Comparison of ENCODE assay signal across 22 cellular contexts in the genomic region with DNA sequence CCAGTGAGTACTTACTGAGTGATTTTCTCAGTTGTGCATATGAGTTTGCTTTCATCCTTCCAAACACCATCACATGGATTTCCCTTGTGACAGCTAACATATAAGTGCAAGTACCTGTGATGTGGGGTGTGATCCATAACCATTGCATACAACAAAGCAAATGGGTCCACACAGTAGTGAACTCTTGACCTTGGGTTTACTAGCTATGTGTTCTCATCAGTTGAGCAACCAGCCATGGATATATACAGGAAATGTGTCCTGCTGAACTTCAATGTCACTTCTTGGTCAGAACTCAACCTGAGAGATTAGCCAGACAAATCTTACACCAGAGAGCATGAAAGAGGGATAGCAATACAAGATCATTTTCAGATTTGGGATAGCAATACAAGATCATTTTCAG.
DNase-seq lines count a peak whose midpoint lies in the region; ATAC-seq and TF ChIP-seq lines count a peak whose summit lies in the region.
"Had no signal": no experiment of that assay in that cellular context is flagged by ENCODE, and none has a peak within 500 bp of the region (broad histone marks: within the 10 kb centered on the region; RNA-seq: fewer than 3 reads in every experiment).

No MANE protein-coding gene starts in this region.

- H3K79me2 ChIP-seq in SK-N-SH (ENCODE audit: insufficient read depth) = no peaks in the 10 kb centered on the region

- H3F3A ChIP-seq in SK-N-SH (replicated peaks; ENCODE audit: insufficient read depth) = no peaks in the 10 kb centered on the region

- CTCF ChIA-PET in SK-N-SH (lab: Yijun Ruan, JAX) = no interaction called here
- CTCF ChIA-PET in activated CD8-positive, alpha-beta T cell treated with anti-CD3 and anti-CD28 coated beads for 36 hours (lab: Charles Lee) = no interaction called here

- intact Hi-C loops in activated CD8-positive, alpha-beta T cell treated with anti-CD3 and anti-CD28 coated beads for 36 hours (cut with micrococcal nuclease) = no loop called here

- no peaks in the 10 kb centered on the region for H3K27me3 Mint-ChIP-seq in activated CD8-positive, alpha-beta T cell treated with anti-CD3 and anti-CD28 coated beads for 36 hours
- H3K27me3 Mint-ChIP-seq: B cell had no signal

- no peaks in the 10 kb centered on the region for H3K27me3 ChIP-seq in SK-N-SH (ENCODE audit: insufficient read depth)
- H3K27me3 ChIP-seq in adipocyte (replicated peaks; ENCODE audit: control insufficient read depth, insufficient read depth, low read length) = no peaks in the 10 kb centered on the region
- H3K27me3 ChIP-seq: MG63 had no signal

- no peak for TF ChIP-seq RAD21 in SK-N-SH (IDR thresholded peaks at IDR 0.05; ENCODE audit: low read length)

- ATAC-seq in SK-N-SH treated with all-trans-retinoic acid at 6 μM for 48 hours (peak; percentile 28; the same call in 1 of the 3 replicates), GM18511 (IDR thresholded peaks at IDR 0.05; ENCODE audit: unreplicated experiment) (no peak)
- no peak for ATAC-seq in activated CD8-positive, alpha-beta T cell treated with anti-CD3 and anti-CD28 coated beads for 36 hours
- ATAC-seq: Panc1 had no signal

- H4K20me1 ChIP-seq in SK-N-SH (ENCODE audit: insufficient read depth) = no peaks in the 10 kb centered on the region

- no peak overlapping the region for H3K4me2 ChIP-seq in SK-N-SH

- no peaks in the 10 kb centered on the region for H3K4me1 Mint-ChIP-seq in activated CD8-positive, alpha-beta T cell treated with anti-CD3 and anti-CD28 coated beads for 36 hours (ENCODE audit: low read depth)
- H3K4me1 Mint-ChIP-seq: B cell; CD8-positive, alpha-beta memory T cell; H9 had no signal

- H3K4me3 ChIP-seq in SK-N-SH (ENCODE audit: low read depth in 2 of 2, low read length in 1 of 2) = no peak overlapping the region
- H3K4me3 ChIP-seq in adipocyte (ENCODE audit: low read length) = no peak overlapping the region
- H3K4me3 ChIP-seq: GM23248, MG63 had no signal

- H3K27ac ChIP-seq in SK-N-SH (ENCODE audit: low read depth in 2 of 2, low read length in 1 of 2) = no peak overlapping the region
- H3K27ac ChIP-seq: 22Rv1, C4-2B, GM23248, RWPE1 had no signal

- POLR2A ChIA-PET in SK-N-SH (lab: Yijun Ruan, JAX) = no interaction called here
- POLR2A ChIA-PET in activated CD8-positive, alpha-beta T cell treated with anti-CD3 and anti-CD28 coated beads for 36 hours (lab: Charles Lee) = no interaction called here

- TF ChIP-seq CTCF in SK-N-SH (IDR thresholded peaks at IDR 0.05) = no peak
- no peak for TF ChIP-seq CTCF in activated CD8-positive, alpha-beta T cell treated with anti-CD3 and anti-CD28 coated beads for 36 hours (IDR thresholded peaks at IDR 0.05)

- no peak overlapping the region for H3K27ac Mint-ChIP-seq in activated CD8-positive, alpha-beta T cell treated with anti-CD3 and anti-CD28 coated beads for 36 hours
- H3K27ac Mint-ChIP-seq: B cell; CD8-positive, alpha-beta memory T cell; H9 had no signal

- H3K36me3 ChIP-seq in SK-N-SH (replicated peaks in 1 of 2; ENCODE audit: control insufficient read depth in 1 of 2, insufficient read depth in 2 of 2, low read length in 1 of 2) (no peaks in the 10 kb centered on the region), adipocyte (ENCODE audit: control insufficient read depth, insufficient read depth, low read length, severe bottlenecking) (no peaks in the 10 kb centered on the region)
- H3K36me3 ChIP-seq: MG63 had no signal

- no peak overlapping the region for H2AFZ ChIP-seq in SK-N-SH (ENCODE audit: low read depth)
- H2AFZ ChIP-seq: GM23248 had no signal

- H3K9me2 ChIP-seq in SK-N-SH = no peaks in the 10 kb centered on the region; the same call in 1 of the 2 replicates

- H3K4me1 ChIP-seq in SK-N-SH (ENCODE audit: control insufficient read depth in 1 of 2, insufficient read depth in 2 of 2, low read depth in 1 of 2, low read length in 1 of 2) = no peaks in the 10 kb centered on the region
- peaks cover 16% of the 10 kb centered on the region for H3K4me1 ChIP-seq in adipocyte (ENCODE audit: control insufficient read depth, insufficient read depth, low read length)

- no peak for TF ChIP-seq EP300 in SK-N-SH (IDR thresholded peaks at IDR 0.05; ENCODE audit: borderline replicate concordance in 1 of 2, low read depth in 1 of 2, low read length in 1 of 2)

- DNase-seq in SK-N-SH (no peak), adipocyte (ENCODE audit: low read depth) (peak; percentile 37), iris pigment epithelial cell (ENCODE audit: low read depth) (peak; percentile 53), DMS153 treated with DMSO at 0.1 percent for 48 hours (lab: John Stamatoyannopoulos, UW; ENCODE audit: unreplicated experiment) (no peak), HUDEP-2 (lab: John Stamatoyannopoulos, UW; ENCODE audit: unreplicated experiment in 76 of 76) (no peak)
- DNase-seq in activated CD8-positive, alpha-beta T cell treated with anti-CD3 and anti-CD28 coated beads for 36 hours = no peak
- DNase-seq: CD8-positive, alpha-beta memory T cell; DMS153; GM23248; H9; KBM-7; MG63; NCI-H2029 treated with DMSO at 0.1 percent for 48 hours; NCI-H526 treated with DMSO at 0.1 percent for 48 hours; SHP77 had no signal

- no peak overlapping the region for H3K4me3 Mint-ChIP-seq in activated CD8-positive, alpha-beta T cell treated with anti-CD3 and anti-CD28 coated beads for 36 hours
- H3K4me3 Mint-ChIP-seq: B cell; CD8-positive, alpha-beta memory T cell; H9 had no signal

- no peaks in the 10 kb centered on the region for H3K36me3 Mint-ChIP-seq in activated CD8-positive, alpha-beta T cell treated with anti-CD3 and anti-CD28 coated beads for 36 hours (ENCODE audit: low read depth)

- no peak overlapping the region for H3K9ac ChIP-seq in SK-N-SH
- H3K9ac ChIP-seq in adipocyte (ENCODE audit: low read length) = no peak overlapping the region
- H3K9ac ChIP-seq: GM23248 had no signal

- H3K9me3 Mint-ChIP-seq in activated CD8-positive, alpha-beta T cell treated with anti-CD3 and anti-CD28 coated beads for 36 hours = peaks cover 1% of the 10 kb centered on the region
- H3K9me3 Mint-ChIP-seq: H9 had no signal

- H3K9me3 ChIP-seq in SK-N-SH = no peaks in the 10 kb centered on the region
- H3K9me3 ChIP-seq in adipocyte (ENCODE audit: control insufficient read depth, low read length) = peaks cover 9% of the 10 kb centered on the region

TF ChIP-seq in SK-N-SH treated with all-trans-retinoic acid at 6 μM for 48 hours, 23 proteins besides CTCF, POLR2A, EP300 and RAD21 (continues in another document):
- no peak for TF ChIP-seq OSR1 (CRISPR knock-in tag; IDR thresholded peaks at IDR 0.05)
- TF ChIP-seq PATZ1 (CRISPR knock-in tag; IDR thresholded peaks at IDR 0.05; ENCODE audit: borderline replicate concordance) = no peak
- no peak for TF ChIP-seq ZNF70 (CRISPR knock-in tag; IDR thresholded peaks at IDR 0.05)
- no peak for TF ChIP-seq GLIS3 (CRISPR knock-in tag; IDR thresholded peaks at IDR 0.05)
- no peak for TF ChIP-seq ISL1 (CRISPR knock-in tag; IDR thresholded peaks at IDR 0.05)
- no peak for TF ChIP-seq SNAI2 (CRISPR knock-in tag; IDR thresholded peaks at IDR 0.05)
- no peak for TF ChIP-seq ESRRG (CRISPR knock-in tag; IDR thresholded peaks at IDR 0.05)
- no peak for TF ChIP-seq PPARA (CRISPR knock-in tag; IDR thresholded peaks at IDR 0.05; ENCODE audit: borderline replicate concordance)

TF ChIP-seq in SK-N-SH, 30 proteins besides CTCF, POLR2A, EP300 and RAD21:
- TF ChIP-seq FOXM1 (IDR thresholded peaks at IDR 0.05; ENCODE audit: low read depth) (no peak), RXRA (IDR thresholded peaks at IDR 0.05; ENCODE audit: borderline replicate concordance, low read depth) (no peak), SMC3 (IDR thresholded peaks at IDR 0.05; ENCODE audit: low read depth, low read length) (no peak), TCF12 (IDR thresholded peaks at IDR 0.05) (no peak), GATA2 (CRISPR knock-in tag; IDR thresholded peaks at IDR 0.05) (no peak), RFX5 (IDR thresholded peaks at IDR 0.05; ENCODE audit: low read length) (no peak), NRF1 (IDR thresholded peaks at IDR 0.05; ENCODE audit: low read depth, low read length) (no peak)
- TF ChIP-seq, protein P1, sequence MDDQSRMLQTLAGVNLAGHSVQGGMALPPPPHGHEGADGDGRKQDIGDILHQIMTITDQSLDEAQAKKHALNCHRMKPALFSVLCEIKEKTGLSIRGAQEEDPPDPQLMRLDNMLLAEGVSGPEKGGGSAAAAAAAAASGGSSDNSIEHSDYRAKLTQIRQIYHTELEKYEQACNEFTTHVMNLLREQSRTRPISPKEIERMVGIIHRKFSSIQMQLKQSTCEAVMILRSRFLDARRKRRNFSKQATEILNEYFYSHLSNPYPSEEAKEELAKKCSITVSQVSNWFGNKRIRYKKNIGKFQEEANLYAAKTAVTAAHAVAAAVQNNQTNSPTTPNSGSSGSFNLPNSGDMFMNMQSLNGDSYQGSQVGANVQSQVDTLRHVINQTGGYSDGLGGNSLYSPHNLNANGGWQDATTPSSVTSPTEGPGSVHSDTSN (IDR thresholded peaks at IDR 0.05) = no peak

Comparison
In these comparisons a context has a peak if more than half of its experiments do, and no peak if none do; other contexts are left out.
1. DNase-seq: peak in adipocyte (single experiment) and iris pigment epithelial cell (single experiment); none in SK-N-SH (single experiment), DMS153 treated with DMSO at 0.1 percent for 48 hours (single experiment), activated CD8-positive, alpha-beta T cell treated with anti-CD3 and anti-CD28 coated beads for 36 hours (single experiment) and HUDEP-2 (0 of 76).